ENCODE assay signal across 7 cellular contexts in genomic region chr16:85151603-85152413, GRCh38. TPM values are rescaled to one million over a fixed set of nuclear protein-coding genes. Genes with fewer than 3 reads are reported as not detected.
DNase-seq lines count a peak whose midpoint lies in the region; TF ChIP-seq lines count a peak whose summit lies in the region.

No MANE protein-coding gene starts in this region.

- H3K27me3 Mint-ChIP-seq in HFFc6 (ENCODE audit: insufficient read depth): peaks cover 4% of the 10 kb centered on the region; the same call in 1 of the 2 replicates
- peaks cover 0 to 2% (median 2%) of the 10 kb centered on the region in 3 donors for H3K27me3 Mint-ChIP-seq in immature natural killer cell (ENCODE audit: low read depth in 3 of 3)

- H3K9ac ChIP-seq in subcutaneous abdominal adipose tissue (ENCODE audit: low read length in 5 of 5): peak overlapping the region in 1 of 5 donors; percentile 57

- no peak for TF ChIP-seq CTCF in HFFc6 (IDR thresholded peaks at IDR 0.05)

- H3K36me3 ChIP-seq in subcutaneous abdominal adipose tissue (ENCODE audit: control insufficient read depth in 5 of 5, insufficient read depth in 5 of 5, low read length in 5 of 5): no peaks in the 10 kb centered on the region

- H3K36me3 Mint-ChIP-seq in HFFc6 (ENCODE audit: low read depth): no peaks in the 10 kb centered on the region
- H3K36me3 Mint-ChIP-seq in immature natural killer cell: no peaks in the 10 kb centered on the region

- peak overlapping the region; percentile 57 for H3K27ac ChIP-seq in subcutaneous abdominal adipose tissue (ENCODE audit: low read depth, low read length)

- H3K27ac Mint-ChIP-seq in HFFc6: peak overlapping the region; percentile 68
- no peak overlapping the region for H3K27ac Mint-ChIP-seq in immature natural killer cell

- no peaks in the 10 kb centered on the region for H3K9me3 ChIP-seq in subcutaneous abdominal adipose tissue (ENCODE audit: control insufficient read depth in 5 of 5, low read length in 5 of 5)

- H3K4me3 Mint-ChIP-seq in HFFc6 (peak overlapping the region; percentile 8; the same call in 1 of the 2 replicates), immature natural killer cell (no peak overlapping the region)

- H3K9me3 Mint-ChIP-seq in HFFc6: no peaks in the 10 kb centered on the region
- no peaks in the 10 kb centered on the region for H3K9me3 Mint-ChIP-seq in immature natural killer cell

- H3K4me3 ChIP-seq in subcutaneous abdominal adipose tissue (ENCODE audit: low read depth in 1 of 5, low read length in 5 of 5): peak overlapping the region in 1 of 5 donors; percentile 3

- DNase-seq in HFFc6 (peak; percentile 88), anterior cingulate cortex (lab: John Stamatoyannopoulos, UW) (peak in 47 of 58 donors; percentile 13 to 83 (median 51)), iPS-NIHi7 (ENCODE audit: extremely low spot score) (peak; percentile 60), UCSD-AML1 (lab: John Stamatoyannopoulos, UW; ENCODE audit: unreplicated experiment) (no peak), immature natural killer cell (no peak), OCI-M1 (lab: John Stamatoyannopoulos, UW) (no peak)

- peaks cover 12 to 60% (median 50%) of the 10 kb centered on the region in 5 donors for H3K4me1 ChIP-seq in subcutaneous abdominal adipose tissue (ENCODE audit: control insufficient read depth in 5 of 5, insufficient read depth in 5 of 5, low read length in 5 of 5)

- H3K4me1 Mint-ChIP-seq in HFFc6 (ENCODE audit: low read depth) (peaks cover 40% of the 10 kb centered on the region), immature natural killer cell (peaks cover 0 to 2% of the 10 kb centered on the region in 2 donors)

- no peaks in the 10 kb centered on the region for H3K27me3 ChIP-seq in subcutaneous abdominal adipose tissue (ENCODE audit: control insufficient read depth in 5 of 5, insufficient read depth in 4 of 5, low read length in 5 of 5)

RNA-seq across cellular contexts. Expression of gene CIBAR2, which starts 39.5 kb away (rescaled TPM):
- not detected for total RNA-seq in HFFc6 (2021; fragmentation: NEBNext Ultra II Directional; extraction: Animal tissue kit (Norgen Biotek cat#: 25700))
- under 1 TPM in 1 of 3 donors, not detected in 2; 0.71 TPM for polyA plus RNA-seq in immature natural killer cell

Comparison
In these comparisons a context has a peak if more than half of its experiments do, and no peak if none do; other contexts are left out.
1. DNase-seq: peak in HFFc6 (single experiment), anterior cingulate cortex (47 of 58) and iPS-NIHi7 (single experiment); none in UCSD-AML1 (single experiment), immature natural killer cell (0 of 3) and OCI-M1 (single experiment).